ENCODE assay signal across 20 cellular contexts in genomic region chr5:174309131-174309845, GRCh38.
DNase-seq lines count a peak whose midpoint lies in the region; ATAC-seq and TF ChIP-seq lines count a peak whose summit lies in the region.
"Had no signal": no experiment of that assay in that cellular context is flagged by ENCODE, and none has a peak within 500 bp of the region (broad histone marks: within the 10 kb centered on the region; RNA-seq: fewer than 3 reads in every experiment).

No MANE protein-coding gene starts in this region.

- H3K79me2 ChIP-seq in MM.1S (ENCODE audit: low read length), result no peaks in the 10 kb centered on the region

- no peak overlapping the region for H2AFZ ChIP-seq in MM.1S (ENCODE audit: low read length)

- no peaks in the 10 kb centered on the region for H3F3A ChIP-seq in MM.1S (ENCODE audit: insufficient read depth, low read length)

- H3K27me3 Mint-ChIP-seq in endodermal cell (ENCODE audit: insufficient read depth) (peaks cover 26% of the 10 kb centered on the region), osteocyte (ENCODE audit: unreplicated experiment) (peaks cover 20% of the 10 kb centered on the region)

- H3K27ac Mint-ChIP-seq in endodermal cell (no peak overlapping the region), osteocyte (ENCODE audit: unreplicated experiment) (no peak overlapping the region)
- H3K27ac Mint-ChIP-seq: B cell had no signal

- no peak for TF ChIP-seq EP300 in gastroesophageal sphincter (IDR thresholded peaks at IDR 0.05)

- no peak overlapping the region for H3K9ac ChIP-seq in endodermal cell (ENCODE audit: extremely low read depth, low read length, poor library complexity, severe bottlenecking)
- no peak overlapping the region for H3K9ac ChIP-seq in MM.1S (ENCODE audit: low read length)

- TF ChIP-seq CTCF in endodermal cell (conservative IDR thresholded peaks at IDR 0.05), result no peak
- TF ChIP-seq CTCF in osteocyte (IDR thresholded peaks at IDR 0.05), result no peak
- no peak for TF ChIP-seq CTCF in vagina (IDR thresholded peaks at IDR 0.05)
- no peak for TF ChIP-seq CTCF in MM.1S (IDR thresholded peaks at IDR 0.05; ENCODE audit: low read length)
- no peak for TF ChIP-seq CTCF in gastroesophageal sphincter (IDR thresholded peaks at IDR 0.05)

- H3K27me3 ChIP-seq in endodermal cell (ENCODE audit: control insufficient read depth, insufficient read depth, low read length, poor library complexity, severe bottlenecking) (peaks cover 27% of the 10 kb centered on the region), vagina (no peaks in the 10 kb centered on the region), MM.1S (replicated peaks; ENCODE audit: insufficient read depth, low read length) (no peaks in the 10 kb centered on the region), gastroesophageal sphincter (peaks cover 69% of the 10 kb centered on the region)
- H3K27me3 ChIP-seq: SJSA1 had no signal

- H4K20me1 ChIP-seq in MM.1S (ENCODE audit: insufficient read depth, low read length), result no peaks in the 10 kb centered on the region

- no peaks in the 10 kb centered on the region for H3K9me3 Mint-ChIP-seq in endodermal cell
- H3K9me3 Mint-ChIP-seq in osteocyte (ENCODE audit: unreplicated experiment), result no peaks in the 10 kb centered on the region

- H3K9me3 ChIP-seq in endodermal cell (ENCODE audit: control insufficient read depth, low read length) (no peaks in the 10 kb centered on the region), vagina (no peaks in the 10 kb centered on the region), MM.1S (replicated peaks; ENCODE audit: insufficient read depth, low read length) (no peaks in the 10 kb centered on the region), gastroesophageal sphincter (no peaks in the 10 kb centered on the region)
- H3K9me3 ChIP-seq: SJSA1 had no signal

- intact Hi-C loops in vagina (cut with DNase I), result no loop called here

- H3K4me2 ChIP-seq in MM.1S (ENCODE audit: low read depth, low read length), result no peak overlapping the region

- H3K4me1 ChIP-seq in endodermal cell (ENCODE audit: control insufficient read depth, insufficient read depth, low read length), result no peaks in the 10 kb centered on the region
- peaks cover 10% of the 10 kb centered on the region for H3K4me1 ChIP-seq in vagina
- H3K4me1 ChIP-seq in MM.1S (ENCODE audit: low read length), result no peaks in the 10 kb centered on the region; the same call in 1 of the 2 replicates
- peaks cover 0 to 13% (median 5%) of the 10 kb centered on the region in 3 donors for H3K4me1 ChIP-seq in gastroesophageal sphincter

- TF ChIP-seq POLR2A in vagina (IDR thresholded peaks at IDR 0.05), result no peak
- TF ChIP-seq POLR2A in gastroesophageal sphincter (IDR thresholded peaks at IDR 0.05), result no peak

- no peaks in the 10 kb centered on the region for H3K36me3 Mint-ChIP-seq in endodermal cell (ENCODE audit: low read depth)
- no peaks in the 10 kb centered on the region for H3K36me3 Mint-ChIP-seq in osteocyte (ENCODE audit: unreplicated experiment)
- H3K36me3 Mint-ChIP-seq: CD14-positive monocyte had no signal

- H3K36me3 ChIP-seq in endodermal cell (ENCODE audit: control insufficient read depth, insufficient read depth, low read length) (no peaks in the 10 kb centered on the region), vagina (no peaks in the 10 kb centered on the region), MM.1S (replicated peaks; ENCODE audit: insufficient read depth, low read length) (no peaks in the 10 kb centered on the region), gastroesophageal sphincter (no peaks in the 10 kb centered on the region)
- H3K36me3 ChIP-seq: SJSA1 had no signal

- no peaks in the 10 kb centered on the region for H3K9me2 ChIP-seq in MM.1S (replicated peaks; ENCODE audit: insufficient read depth, low read length)

- no peak for ATAC-seq in gastroesophageal sphincter
- ATAC-seq in GM21528 (IDR thresholded peaks at IDR 0.05; ENCODE audit: low FRiP score, unreplicated experiment), result no peak
- ATAC-seq: Panc1 had no signal

- peak; percentile 30 for DNase-seq in activated CD8-positive, alpha-beta memory T cell treated with anti-CD3 and anti-CD28 coated beads, Interleukin-2, amount 50 U/mL, for 48 hours
- no peak for DNase-seq in activated CD8-positive, alpha-beta memory T cell treated with anti-CD3 and anti-CD28 coated beads for 24 hours
- DNase-seq in endodermal cell (peak; percentile 40), osteocyte (ENCODE audit: extremely low spot score, unreplicated experiment) (peak; percentile 72), vagina (ENCODE audit: extremely low spot score in 2 of 2) (peak; percentile 62 to 90), MM.1S (no peak)
- DNase-seq: 8988T, KG1, NCI-H1105 treated with DMSO at 0.1 percent for 48 hours, NCI-H1694 treated with DMSO at 0.1 percent for 48 hours, NCI-H2081 treated with DMSO at 0.1 percent for 48 hours, NCI-H2171 treated with DMSO at 0.1 percent for 48 hours, NCI-H524 treated with DMSO at 0.1 percent for 48 hours, NCI-H82 had no signal

- H3K4me1 Mint-ChIP-seq in endodermal cell, result peaks cover 6% of the 10 kb centered on the region
- H3K4me1 Mint-ChIP-seq in osteocyte (ENCODE audit: unreplicated experiment), result peaks cover 4% of the 10 kb centered on the region
- H3K4me1 Mint-ChIP-seq: CD14-positive monocyte had no signal

- no peak overlapping the region for H3K4me3 ChIP-seq in endodermal cell (ENCODE audit: low read length)
- H3K4me3 ChIP-seq in vagina, result no peak overlapping the region
- H3K4me3 ChIP-seq in MM.1S (ENCODE audit: low read length), result no peak overlapping the region
- H3K4me3 ChIP-seq in gastroesophageal sphincter, result no peak overlapping the region
- H3K4me3 ChIP-seq: SJSA1 had no signal

- 91 to 92% methylated on average over 9 to 14 of the region's 14 CpGs for WGBS in endodermal cell (ENCODE audit: insufficient coverage in 1 of 2, insufficient read length in 1 of 2), 2 experiments
- WGBS in gastroesophageal sphincter (ENCODE audit: low coverage in 1 of 2), 2 donors, result 82 to 100% methylated on average over 3 to 6 of the region's 14 CpGs

- H3K4me3 Mint-ChIP-seq in endodermal cell, result no peak overlapping the region
- H3K4me3 Mint-ChIP-seq in osteocyte (ENCODE audit: unreplicated experiment), result no peak overlapping the region
- H3K4me3 Mint-ChIP-seq: B cell, CD14-positive monocyte had no signal

- no peak overlapping the region for H3K27ac ChIP-seq in endodermal cell (ENCODE audit: low read depth, low read length)
- no peak overlapping the region for H3K27ac ChIP-seq in vagina
- H3K27ac ChIP-seq in MM.1S (ENCODE audit: low read length), result no peak overlapping the region
- H3K27ac ChIP-seq in gastroesophageal sphincter, result no peak overlapping the region
- H3K27ac ChIP-seq: SJSA1 had no signal

Comparison
In these comparisons a context has a peak if more than half of its experiments do, and no peak if none do; other contexts are left out.
1. DNase-seq: peak in activated CD8-positive, alpha-beta memory T cell treated with anti-CD3 and anti-CD28 coated beads, Interleukin-2, amount 50 U/mL, for 48 hours (single experiment), endodermal cell (single experiment), osteocyte (single experiment) and vagina (2 of 2); none in activated CD8-positive, alpha-beta memory T cell treated with anti-CD3 and anti-CD28 coated beads for 24 hours (single experiment) and MM.1S (single experiment).